ENCODE assay signal across 18 cellular contexts in the genomic region with DNA sequence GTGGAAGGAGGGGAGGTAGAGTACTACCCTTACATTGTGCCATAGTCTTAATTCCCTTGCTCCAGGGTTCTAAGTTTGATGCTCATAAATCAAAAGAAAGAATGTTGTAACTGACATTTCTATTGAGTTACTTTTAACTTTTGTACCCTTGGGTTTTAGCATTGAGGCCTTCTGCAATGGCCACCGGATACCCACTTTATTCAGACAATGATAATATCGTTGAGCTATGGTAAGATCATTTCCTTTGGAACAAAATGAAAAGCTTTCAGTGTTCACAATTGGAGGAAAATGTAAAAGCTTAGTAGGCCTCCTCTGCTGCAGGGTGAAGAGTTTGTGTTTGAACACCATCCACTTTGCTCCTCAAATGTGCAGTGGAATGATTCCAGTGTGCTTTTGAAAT. TPM values are rescaled to one million over a fixed set of nuclear protein-coding genes. Genes with fewer than 3 reads are reported as not detected.
DNase-seq lines count a peak whose midpoint lies in the region; ATAC-seq and TF ChIP-seq lines count a peak whose summit lies in the region.
"Had no signal": no experiment of that assay in that cellular context is flagged by ENCODE, and none has a peak within 500 bp of the region (broad histone marks: within the 10 kb centered on the region; RNA-seq: fewer than 3 reads in every experiment).

No MANE protein-coding gene starts in this region.

- DNase-seq in right cardiac atrium (no peak), right atrium auricular region (ENCODE audit: low spot score) (no peak), dermis microvascular lymphatic vessel endothelial cell (ENCODE audit: low read depth in 2 of 2) (peak; percentile 40 to 78), left lung (no peak), thyroid gland (peak in 1 of 2 donors; percentile 21), NCI-H2029 treated with DMSO at 0.1 percent for 48 hours (lab: John Stamatoyannopoulos, UW) (no peak), G401 (ENCODE audit: low spot score) (no peak), C1 segment of cervical spinal cord (lab: John Stamatoyannopoulos, UW) (no peak)
- DNase-seq: 8988T; ACHN; BE2C; Caco-2; CD4-positive, alpha-beta T cell; GDM1; GOT3; H7 had no signal

- ATAC-seq in right cardiac atrium, result peak; percentile 31 to 61
- ATAC-seq in left lung, result peak; percentile 46
- ATAC-seq: HCT116 had no signal

- no peak overlapping the region for H3K27ac ChIP-seq in right cardiac atrium (ENCODE audit: low read length)
- no peak overlapping the region for H3K27ac ChIP-seq in right atrium auricular region
- H3K27ac ChIP-seq in left lung, result peak overlapping the region in 1 of 2 donors; percentile 21
- peak overlapping the region; percentile 40 to 73 (median 71) for H3K27ac ChIP-seq in thyroid gland
- H3K27ac ChIP-seq: C4-2B had no signal

- H3K4me1 ChIP-seq in right cardiac atrium (ENCODE audit: control insufficient read depth, insufficient read depth, low read length) (no peaks in the 10 kb centered on the region), right atrium auricular region (peaks cover 0 to 4% of the 10 kb centered on the region in 2 donors), left lung (peaks cover 0 to 14% of the 10 kb centered on the region in 2 donors), thyroid gland (peaks cover 47 to 61% of the 10 kb centered on the region in 2 donors)
- H3K4me1 ChIP-seq: BE2C had no signal

- intact Hi-C loops in right cardiac atrium (cut with DNase I) (no loop called here), left lung (cut with DNase I) (no loop called here), thyroid gland (cut with DNase I) (no loop called here)

- no peak overlapping the region for H3K4me3 ChIP-seq in right cardiac atrium (ENCODE audit: low read length)
- no peak overlapping the region for H3K4me3 ChIP-seq in right atrium auricular region
- no peak overlapping the region for H3K4me3 ChIP-seq in left lung
- no peak overlapping the region for H3K4me3 ChIP-seq in thyroid gland (replicated peaks in 1 of 3)

- in situ Hi-C loops in G401 (cut with HindIII; ENCODE audit: low sequenced_read_pairs), result loop anchor here (5.0 kb wide), 2 partner anchors 34 to 99 kb away; no protein-coding TSS in a partner anchor

- no peaks in the 10 kb centered on the region for H3K9me3 ChIP-seq in right cardiac atrium (ENCODE audit: control insufficient read depth, low read length)
- no peaks in the 10 kb centered on the region for H3K9me3 ChIP-seq in right atrium auricular region
- H3K9me3 ChIP-seq in left lung, result no peaks in the 10 kb centered on the region
- H3K9me3 ChIP-seq in thyroid gland, result no peaks in the 10 kb centered on the region
- H3K9me3 ChIP-seq: BE2C, Caco-2 had no signal

- 31% methylated on average over 2 of the region's 2 CpGs for WGBS in right cardiac atrium
- 10 to 16% methylated on average over 2 of the region's 2 CpGs for WGBS in thyroid gland, 2 donors

- no peak for TF ChIP-seq POLR2A in thyroid gland (IDR thresholded peaks at IDR 0.05)

- no peak for TF ChIP-seq CTCF in right atrium auricular region (IDR thresholded peaks at IDR 0.05)
- TF ChIP-seq CTCF in left lung (IDR thresholded peaks at IDR 0.05), result no peak
- TF ChIP-seq CTCF in thyroid gland (IDR thresholded peaks at IDR 0.05), result no peak

- H3K36me3 ChIP-seq in right atrium auricular region, result no peaks in the 10 kb centered on the region
- no peaks in the 10 kb centered on the region for H3K36me3 ChIP-seq in left lung
- no peaks in the 10 kb centered on the region for H3K36me3 ChIP-seq in thyroid gland
- H3K36me3 ChIP-seq: BE2C had no signal

- H3K27me3 ChIP-seq in right cardiac atrium (ENCODE audit: control insufficient read depth, insufficient read depth) (no peaks in the 10 kb centered on the region), right atrium auricular region (no peaks in the 10 kb centered on the region), left lung (no peaks in the 10 kb centered on the region), thyroid gland (no peaks in the 10 kb centered on the region)
- H3K27me3 ChIP-seq: BE2C had no signal

RNA-seq across cellular contexts. Expression of gene CGNL1, which starts 16.8 kb away (rescaled TPM):
- total RNA-seq in right cardiac atrium (10 to 100 TPM; 48.6 to 59.9 (median 53.1) TPM), right atrium auricular region (10 to 100 TPM; 16.4 to 29.8 TPM), dermis microvascular lymphatic vessel endothelial cell (25.7 and 27.7 TPM in 2 replicates), left lung (10 to 100 TPM; 31.2 to 68.1 TPM), thyroid gland (10 to 100 TPM; 40.7 to 74.4 (median 56.0) TPM)
- 12.7 TPM for polyA plus RNA-seq in right cardiac atrium
- total RNA-seq in G401 (2014; rRNA removed; shearing (Covaris generic)), result 91.2 and 121 TPM in 2 replicates
- total RNA-seq: CD4-positive, alpha-beta T cell had no signal

Comparison
In these comparisons a context has a peak if more than half of its experiments do, and no peak if none do; other contexts are left out.
1. DNase-seq: peak in dermis microvascular lymphatic vessel endothelial cell (2 of 2); none in right cardiac atrium (0 of 3), right atrium auricular region (single experiment), left lung (0 of 2), NCI-H2029 treated with DMSO at 0.1 percent for 48 hours (single experiment), G401 (single experiment) and C1 segment of cervical spinal cord (0 of 14).
2. H3K27ac ChIP-seq: peak in thyroid gland (3 of 3); none in right cardiac atrium (single experiment) and right atrium auricular region (0 of 2).